9 cellular contexts compared by ENCODE assay signal in the genomic region with DNA sequence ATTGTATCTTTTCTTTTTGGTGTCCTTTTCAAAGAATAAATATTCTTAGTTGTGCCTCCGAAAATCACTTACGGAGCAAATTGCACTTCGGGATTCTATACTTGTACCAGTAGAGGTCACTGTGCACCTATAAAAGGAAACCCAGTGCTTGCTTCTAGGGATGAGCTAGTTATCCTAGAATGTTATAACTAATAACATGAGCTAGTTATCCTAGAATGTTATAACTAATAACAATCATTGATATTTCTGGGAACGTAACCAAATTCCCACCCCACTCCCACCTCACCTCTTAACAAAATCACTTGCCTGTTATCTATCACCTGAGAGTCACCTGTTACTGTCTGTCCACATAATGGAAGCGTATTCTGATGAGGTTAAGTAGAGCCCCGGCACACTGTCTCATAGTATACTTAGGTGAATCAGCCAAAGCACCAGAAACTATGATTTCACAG.
A peak's percentile ranks its signal among the peaks of the same experiment; 100 is the strongest.
DNase-seq lines count a peak whose midpoint lies in the region; ATAC-seq, FAIRE-seq and TF ChIP-seq lines count a peak whose summit lies in the region.
"Had no signal": no experiment of that assay in that cellular context is flagged by ENCODE, and none has a peak within 500 bp of the region (broad histone marks: within the 10 kb centered on the region; RNA-seq: fewer than 3 reads in every experiment).

No MANE protein-coding gene starts in this region.

- no peak overlapping the region for H2BK120ac ChIP-seq in neuronal stem cell (ENCODE audit: low read depth, low read length)

- H4K91ac ChIP-seq in neuronal stem cell (ENCODE audit: low read depth, low read length, poor library complexity) = no peak overlapping the region

- H3K9me3 ChIP-seq in neuronal stem cell (replicated peaks in 1 of 2; ENCODE audit: control insufficient read depth in 2 of 2, insufficient read depth in 1 of 2, low read depth in 1 of 2, low read length in 2 of 2) = no peaks in the 10 kb centered on the region

- H3K4me2 ChIP-seq in neuronal stem cell (ENCODE audit: insufficient read depth, low read length, poor library complexity, severe bottlenecking) = no peak overlapping the region

- H2BK5ac ChIP-seq in neuronal stem cell (ENCODE audit: low read length) = no peak overlapping the region

- no peak overlapping the region for H3K4me3 Mint-ChIP-seq in activated T-helper 1 cell treated with anti-CD3 and anti-CD28 coated beads, Interleukin-12 subunit alpha, Interleukin-12 subunit beta, Interleukin-2, Interleukin-4 antibody, amounts not matched to agents 30 ng/mL and 10 ng/mL and 1 ng/mL, durations not matched to agents 14 hours and 24 hours and 36 hours
- H3K4me3 Mint-ChIP-seq: T-helper 1 cell treated with Interleukin-12 subunit alpha and Interleukin-12 subunit beta and Interleukin-4 antibody, amounts not matched to agents 30 μg/mL and 1 μg/mL, for 36 hours had no signal

- in situ Hi-C loops in Caki2 (cut with HindIII; ENCODE audit: low pct_unique_long_range_greater_than_20kb, low sequenced_read_pairs) = no loop called here

- no peak overlapping the region for H2AFZ ChIP-seq in neuronal stem cell (ENCODE audit: low read length)

- H3K4ac ChIP-seq in neuronal stem cell (ENCODE audit: low read length) = no peak overlapping the region

- TF ChIP-seq CTCF in HL-60 (IDR thresholded peaks at IDR 0.05; ENCODE audit: insufficient read depth, low read length) (peak; percentile 26), epithelial cell of proximal tubule (conservative IDR thresholded peaks at IDR 0.05; ENCODE audit: low read depth, low read length) (peak; percentile 82)

- no peak overlapping the region for H3K4me3 ChIP-seq in HL-60 (replicated peaks; ENCODE audit: insufficient read depth, low read length)
- H3K4me3 ChIP-seq in epithelial cell of proximal tubule (ENCODE audit: low read depth, low read length) = no peak overlapping the region
- no peak overlapping the region for H3K4me3 ChIP-seq in neuronal stem cell (ENCODE audit: low read length in 2 of 2)

- H3K4me1 ChIP-seq in neuronal stem cell (ENCODE audit: control insufficient read depth in 2 of 2, insufficient read depth in 1 of 2, low read depth in 1 of 2, low read length in 2 of 2) = peaks cover 8% of the 10 kb centered on the region in 2 donors

- H2BK12ac ChIP-seq in neuronal stem cell (ENCODE audit: low read length) = no peak overlapping the region

- WGBS in neuronal stem cell (ENCODE audit: extremely low coverage in 2 of 2, insufficient read length in 2 of 2, insufficient replicate concordance in 1 of 2), 2 donors = no CpG with 5 or more reads among the region's 6 CpGs

- no peak overlapping the region for H2AK5ac ChIP-seq in neuronal stem cell (ENCODE audit: low read depth, low read length)

- H2BK15ac ChIP-seq in neuronal stem cell (ENCODE audit: low read length) = no peak overlapping the region

- H3K36me3 ChIP-seq in neuronal stem cell (replicated peaks in 1 of 2; ENCODE audit: control insufficient read depth in 2 of 2, insufficient read depth in 2 of 2, low read length in 2 of 2) = peaks cover 0 to 5% of the 10 kb centered on the region in 2 donors

- H3K9me3 Mint-ChIP-seq in activated T-helper 1 cell treated with anti-CD3 and anti-CD28 coated beads, Interleukin-12 subunit alpha, Interleukin-12 subunit beta, Interleukin-2, Interleukin-4 antibody, amounts not matched to agents 30 ng/mL and 10 ng/mL and 1 ng/mL, durations not matched to agents 14 hours and 24 hours and 36 hours = no peaks in the 10 kb centered on the region
- H3K9me3 Mint-ChIP-seq: T-helper 1 cell treated with Interleukin-12 subunit alpha and Interleukin-12 subunit beta and Interleukin-4 antibody, amounts not matched to agents 30 μg/mL and 1 μg/mL, for 36 hours had no signal

- no peaks in the 10 kb centered on the region for H3K27me3 ChIP-seq in HL-60 (ENCODE audit: insufficient read depth, poor library complexity, severe bottlenecking)
- H3K27me3 ChIP-seq in neuronal stem cell (ENCODE audit: control insufficient read depth in 3 of 3, insufficient read depth in 3 of 3, low read depth in 1 of 3, low read length in 3 of 3) = no peaks in the 10 kb centered on the region

- peaks cover 6% of the 10 kb centered on the region for H3K4me1 Mint-ChIP-seq in activated T-helper 1 cell treated with anti-CD3 and anti-CD28 coated beads, Interleukin-12 subunit alpha, Interleukin-12 subunit beta, Interleukin-2, Interleukin-4 antibody, amounts not matched to agents 30 ng/mL and 10 ng/mL and 1 ng/mL, durations not matched to agents 14 hours and 24 hours and 36 hours (ENCODE audit: low read depth)

- H3K27ac ChIP-seq in HL-60 (replicated peaks) (no peak overlapping the region), neuronal stem cell (replicated peaks; ENCODE audit: low read length) (no peak overlapping the region)

- H3K18ac ChIP-seq in neuronal stem cell (ENCODE audit: low read length) = no peak overlapping the region

- no peak overlapping the region for H3K14ac ChIP-seq in neuronal stem cell (ENCODE audit: low read length)

- no peaks in the 10 kb centered on the region for H3K27me3 Mint-ChIP-seq in activated T-helper 1 cell treated with anti-CD3 and anti-CD28 coated beads, Interleukin-12 subunit alpha, Interleukin-12 subunit beta, Interleukin-2, Interleukin-4 antibody, amounts not matched to agents 30 ng/mL and 10 ng/mL and 1 ng/mL, durations not matched to agents 14 hours and 24 hours and 36 hours (ENCODE audit: insufficient read depth)

- no peak overlapping the region for H3K9ac ChIP-seq in neuronal stem cell (ENCODE audit: low read depth, low read length, poor library complexity)

- DNase-seq in Caki2 (ENCODE audit: low read depth) = peak; percentile 29
- peak in 1 of 2 experiments; percentile 23 for DNase-seq in HL-60 (ENCODE audit: low read depth in 1 of 2, low spot score in 1 of 2)
- peak; percentile 42 for DNase-seq in RCC 7860 (ENCODE audit: low spot score)
- DNase-seq in epithelial cell of proximal tubule (ENCODE audit: low read depth) = no peak
- peak; percentile 54 for DNase-seq in neuronal stem cell (ENCODE audit: low spot score)
- DNase-seq in activated T-helper 1 cell treated with anti-CD3 and anti-CD28 coated beads, Interleukin-12 subunit alpha, Interleukin-12 subunit beta, Interleukin-2, Interleukin-4 antibody, amounts not matched to agents 30 ng/mL and 10 ng/mL and 1 ng/mL, durations not matched to agents 14 hours and 24 hours and 36 hours (ENCODE audit: low spot score) = no peak

- no peaks in the 10 kb centered on the region for H3K36me3 Mint-ChIP-seq in activated T-helper 1 cell treated with anti-CD3 and anti-CD28 coated beads, Interleukin-12 subunit alpha, Interleukin-12 subunit beta, Interleukin-2, Interleukin-4 antibody, amounts not matched to agents 30 ng/mL and 10 ng/mL and 1 ng/mL, durations not matched to agents 14 hours and 24 hours and 36 hours (ENCODE audit: low read depth)

- no peak overlapping the region for H3K23ac ChIP-seq in neuronal stem cell (ENCODE audit: low read depth, low read length, poor library complexity)

- no peak for ATAC-seq in HG03432 (IDR thresholded peaks at IDR 0.05; ENCODE audit: unreplicated experiment)
- no peak for ATAC-seq in GM21825 (IDR thresholded peaks at IDR 0.05; ENCODE audit: unreplicated experiment)

- H4K8ac ChIP-seq in neuronal stem cell (ENCODE audit: low read depth, low read length) = no peak overlapping the region

- intact Hi-C loops in activated T-helper 1 cell treated with anti-CD3 and anti-CD28 coated beads, Interleukin-12 subunit alpha, Interleukin-12 subunit beta, Interleukin-2, Interleukin-4 antibody, amounts not matched to agents 30 ng/mL and 10 ng/mL and 1 ng/mL, durations not matched to agents 14 hours and 24 hours and 36 hours (cut with micrococcal nuclease) = loop anchor here (1.0 to 5.0 kb wide), 6 partner anchors 61 to 663 kb away; no protein-coding TSS in a partner anchor

- H3K27ac Mint-ChIP-seq in activated T-helper 1 cell treated with anti-CD3 and anti-CD28 coated beads, Interleukin-12 subunit alpha, Interleukin-12 subunit beta, Interleukin-2, Interleukin-4 antibody, amounts not matched to agents 30 ng/mL and 10 ng/mL and 1 ng/mL, durations not matched to agents 14 hours and 24 hours and 36 hours = no peak overlapping the region
- H3K27ac Mint-ChIP-seq: T-helper 1 cell treated with Interleukin-12 subunit alpha and Interleukin-12 subunit beta and Interleukin-4 antibody, amounts not matched to agents 30 μg/mL and 1 μg/mL, for 36 hours had no signal

- FAIRE-seq in RCC 7860 (lab: Jason Lieb, UNC) = peak; percentile 73

- H3K79me1 ChIP-seq in neuronal stem cell (ENCODE audit: low read depth, low read length) = no peaks in the 10 kb centered on the region

Comparison
In these comparisons a context has a peak if more than half of its experiments do, and no peak if none do; other contexts are left out.
1. DNase-seq: peak in Caki2 (single experiment), RCC 7860 (single experiment) and neuronal stem cell (single experiment); none in epithelial cell of proximal tubule (single experiment) and activated T-helper 1 cell treated with anti-CD3 and anti-CD28 coated beads, Interleukin-12 subunit alpha, Interleukin-12 subunit beta, Interleukin-2, Interleukin-4 antibody, amounts not matched to agents 30 ng/mL and 10 ng/mL and 1 ng/mL, durations not matched to agents 14 hours and 24 hours and 36 hours (single experiment).